ENCODE assay signal across 10 cellular contexts in genomic region chr20:1373614-1374013, GRCh38. TPM values are rescaled to one million over a fixed set of nuclear protein-coding genes. Genes with fewer than 3 reads are reported as not detected.
DNase-seq lines count a peak whose midpoint lies in the region; ATAC-seq and TF ChIP-seq lines count a peak whose summit lies in the region.
"Had no signal": no experiment of that assay in that cellular context is flagged by ENCODE, and none has a peak within 500 bp of the region (broad histone marks: within the 10 kb centered on the region; RNA-seq: fewer than 3 reads in every experiment).

No MANE protein-coding gene starts in this region.

- DNase-seq in left ventricle myocardium inferior: no peak
- DNase-seq in Right ventricle myocardium inferior (ENCODE audit: missing footprints): no peak
- DNase-seq in dorsolateral prefrontal cortex: peak in 8 of 10 donors; percentile 56 to 87 (median 60)
- DNase-seq in midbrain (lab: John Stamatoyannopoulos, UW): peak; percentile 86
- no peak for DNase-seq in thyroid gland
- no peak for DNase-seq in omental fat pad (ENCODE audit: low spot score)
- DNase-seq in adrenal gland: no peak
- no peak for DNase-seq in NCI-H2029 (lab: John Stamatoyannopoulos, UW)
- DNase-seq: NCI-H446 had no signal

- no peak for ATAC-seq in Right ventricle myocardium inferior
- no peak for ATAC-seq in omental fat pad (ENCODE audit: low FRiP score)
- ATAC-seq: HCT116 had no signal

- 70 to 72% methylated on average over 4 of the region's 4 CpGs for WGBS in thyroid gland, 2 donors
- 76 to 86% (median 81%) methylated on average over 4 of the region's 4 CpGs for WGBS in adrenal gland, 4 donors

- H3K4me1 ChIP-seq in left ventricle myocardium inferior (peaks cover 96% of the 10 kb centered on the region), thyroid gland (peaks cover 69 to 88% of the 10 kb centered on the region in 2 donors), adrenal gland (replicated peaks in 1 of 2) (peaks cover 30 to 75% of the 10 kb centered on the region in 2 donors)

- H3K9me3 ChIP-seq in left ventricle myocardium inferior (replicated peaks) (no peaks in the 10 kb centered on the region), thyroid gland (no peaks in the 10 kb centered on the region), adrenal gland (replicated peaks in 1 of 3) (no peaks in the 10 kb centered on the region)

- TF ChIP-seq CTCF in left ventricle myocardium inferior (IDR thresholded peaks at IDR 0.05; ENCODE audit: borderline replicate concordance) (no peak), dorsolateral prefrontal cortex (IDR thresholded peaks at IDR 0.05 in 54 of 56, conservative IDR thresholded peaks at IDR 0.05 in 2 of 56; ENCODE audit: low read depth in 1 of 56, partially characterized antibody in 56 of 56) (peak in 6 of 56 donors; percentile 11 to 46 (median 28)), thyroid gland (IDR thresholded peaks at IDR 0.05) (no peak), omental fat pad (IDR thresholded peaks at IDR 0.05) (no peak), adrenal gland (IDR thresholded peaks at IDR 0.05) (no peak)

- H3K36me3 ChIP-seq in left ventricle myocardium inferior (peaks cover 19% of the 10 kb centered on the region), thyroid gland (peaks cover 0 to 6% of the 10 kb centered on the region in 2 donors), adrenal gland (replicated peaks in 1 of 2) (peaks cover 0 to 25% of the 10 kb centered on the region in 2 donors)

- H3K4me3 ChIP-seq in left ventricle myocardium inferior: no peak overlapping the region
- peak overlapping the region in 4 of 59 donors; percentile 2 to 29 (median 12) for H3K4me3 ChIP-seq in dorsolateral prefrontal cortex
- H3K4me3 ChIP-seq in thyroid gland (replicated peaks in 1 of 3): no peak overlapping the region
- no peak overlapping the region for H3K4me3 ChIP-seq in adrenal gland

- H3K27ac ChIP-seq in left ventricle myocardium inferior (replicated peaks) (peak overlapping the region; percentile 74), dorsolateral prefrontal cortex (peak overlapping the region in 57 of 59 donors; percentile 2 to 84 (median 73)), thyroid gland (peak overlapping the region in 2 of 3 donors; percentile 37 to 70), adrenal gland (peak overlapping the region in 2 of 5 donors; percentile 7 to 45)

- intact Hi-C loops in left ventricle myocardium inferior (cut with micrococcal nuclease): no loop called here
- intact Hi-C loops in Right ventricle myocardium inferior (cut with DNase I): no loop called here
- intact Hi-C loops in dorsolateral prefrontal cortex (cut with DNase I): loop anchor here in 1 of 2 donors (2.0 to 5.0 kb wide), 2 partner anchors 19 to 46 kb away; partner anchors contain the start of genes FKBP1A and SDCBP2
- intact Hi-C loops in thyroid gland (cut with DNase I): no loop called here
- intact Hi-C loops in adrenal gland (cut with DNase I): no loop called here

- H3K27me3 ChIP-seq in left ventricle myocardium inferior (ENCODE audit: low read depth): no peaks in the 10 kb centered on the region
- no peaks in the 10 kb centered on the region for H3K27me3 ChIP-seq in dorsolateral prefrontal cortex
- no peaks in the 10 kb centered on the region for H3K27me3 ChIP-seq in thyroid gland
- H3K27me3 ChIP-seq in adrenal gland: no peaks in the 10 kb centered on the region

- no peak for TF ChIP-seq POLR2A in thyroid gland (IDR thresholded peaks at IDR 0.05)
- no peak for TF ChIP-seq POLR2A in adrenal gland (IDR thresholded peaks at IDR 0.05)

RNA-seq across cellular contexts. Expression of gene FKBP1A, which starts 19.2 kb away (rescaled TPM):
- total RNA-seq in left ventricle myocardium inferior (124 TPM), Right ventricle myocardium inferior (143 TPM), dorsolateral prefrontal cortex (100 to 1,000 TPM; 106 to 317 (median 196) TPM), thyroid gland (100 to 1,000 TPM; 142 to 272 (median 189) TPM), omental fat pad (100 to 1,000 TPM; 204 to 275 (median 241) TPM), adrenal gland (100 to 1,000 TPM in 6 of 8 donors, 10 to 100 TPM in 2; 51.7 to 571 (median 151) TPM)
- polyA plus RNA-seq in adrenal gland: 100 to 1,000 TPM; 111 to 917 (median 149) TPM

RNA-seq across cellular contexts. Expression of gene SDCBP2, which starts 44.7 kb away (rescaled TPM):
- total RNA-seq in left ventricle myocardium inferior (2.2 TPM), Right ventricle myocardium inferior (1.2 TPM), dorsolateral prefrontal cortex (10 to 100 TPM in 118 of 120 experiments, 1 to 10 TPM in 2; 6.5 to 34.6 (median 21.2) TPM), thyroid gland (10 to 100 TPM; 18.0 to 37.6 (median 34.7) TPM), omental fat pad (10 to 100 TPM in 2 of 4 donors, 1 to 10 TPM in 2; 7.7 to 18.0 (median 9.8) TPM), adrenal gland (1 to 10 TPM in 6 of 8 donors, under 1 TPM in 2; 0.43 to 7.6 (median 2.3) TPM)
- 1 to 10 TPM; 2.4 to 3.8 (median 3.0) TPM for polyA plus RNA-seq in adrenal gland

Comparison
In these comparisons a context has a peak if more than half of its experiments do, and no peak if none do; other contexts are left out.
1. DNase-seq: peak in dorsolateral prefrontal cortex (8 of 10) and midbrain (single experiment); none in left ventricle myocardium inferior (single experiment), Right ventricle myocardium inferior (single experiment), thyroid gland (0 of 2), omental fat pad (single experiment), adrenal gland (0 of 7) and NCI-H2029 (single experiment).